ENCODE assay signal across 8 cellular contexts in the genomic region with DNA sequence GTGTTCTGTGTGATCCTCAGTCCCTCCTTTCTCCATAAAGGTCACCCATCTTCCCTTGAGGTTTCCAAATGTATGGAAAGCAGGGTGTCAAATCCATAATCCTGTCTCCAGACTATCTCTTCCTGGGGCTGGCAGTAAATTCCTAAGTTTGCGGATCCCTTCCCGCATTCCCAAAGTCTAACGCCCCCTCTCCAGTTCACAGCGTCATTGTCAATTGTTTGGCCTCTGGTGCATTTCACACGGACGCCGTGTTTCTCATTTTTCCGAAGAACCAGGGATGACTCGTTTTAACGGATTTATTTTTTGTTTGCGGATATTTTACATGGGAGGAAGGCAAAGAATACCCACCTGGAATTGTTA. TPM values are rescaled to one million over a fixed set of nuclear protein-coding genes. Genes with fewer than 3 reads are reported as not detected.
A peak's percentile ranks its signal among the peaks of the same experiment; 100 is the strongest.
DNase-seq lines count a peak whose midpoint lies in the region; ATAC-seq, FAIRE-seq and TF ChIP-seq lines count a peak whose summit lies in the region.

No MANE protein-coding gene starts in this region.

- H3K9me3 Mint-ChIP-seq in activated T-cell treated with anti-CD3 and anti-CD28 coated beads, Interleukin-2, amount 50 U/mL, for 4 hours, result peaks cover 25% of the 10 kb centered on the region
- peaks cover 4% of the 10 kb centered on the region for H3K9me3 Mint-ChIP-seq in memory B cell

- H3K4me3 Mint-ChIP-seq in activated T-cell treated with anti-CD3 and anti-CD28 coated beads, Interleukin-2, amount 50 U/mL, for 4 hours, result peak overlapping the region; percentile 74
- H3K4me3 Mint-ChIP-seq in memory B cell, result peak overlapping the region; percentile 77

- no peak for FAIRE-seq in bronchial epithelial cell (lab: Jason Lieb, UNC)

- H3K27ac Mint-ChIP-seq in memory B cell, result peak overlapping the region; percentile 82

- H3K4me3 ChIP-seq in bronchial epithelial cell (ENCODE audit: low read depth, low read length) (peak overlapping the region; percentile 53), thyroid gland (replicated peaks in 1 of 3) (peak overlapping the region; percentile 70 to 74 (median 72))

- ATAC-seq in activated T-cell treated with anti-CD3 and anti-CD28 coated beads, Interleukin-2, amount 50 U/mL, for 4 hours, result no peak
- no peak for ATAC-seq in memory B cell (ENCODE audit: low read depth)
- no peak for ATAC-seq in GM21515 (IDR thresholded peaks at IDR 0.05; ENCODE audit: unreplicated experiment)

- no peaks in the 10 kb centered on the region for H3K27me3 Mint-ChIP-seq in activated T-cell treated with anti-CD3 and anti-CD28 coated beads, Interleukin-2, amount 50 U/mL, for 4 hours (ENCODE audit: low read depth)
- no peaks in the 10 kb centered on the region for H3K27me3 Mint-ChIP-seq in memory B cell

- no peaks in the 10 kb centered on the region for H3K36me3 ChIP-seq in bronchial epithelial cell (ENCODE audit: control insufficient read depth, insufficient read depth, low read length)
- H3K36me3 ChIP-seq in thyroid gland, result no peaks in the 10 kb centered on the region

- peaks cover 25% of the 10 kb centered on the region for H3K36me3 Mint-ChIP-seq in activated T-cell treated with anti-CD3 and anti-CD28 coated beads, Interleukin-2, amount 50 U/mL, for 4 hours (ENCODE audit: insufficient read depth)
- peaks cover 21% of the 10 kb centered on the region for H3K36me3 Mint-ChIP-seq in memory B cell

- peaks cover 4 to 14% of the 10 kb centered on the region in 2 donors for H3K4me1 ChIP-seq in thyroid gland

- TF ChIP-seq POLR2A in thyroid gland (IDR thresholded peaks at IDR 0.05), result no peak

- WGBS in thyroid gland, 2 donors, result 6 to 8% methylated on average over 11 of the region's 11 CpGs

- peaks cover 25% of the 10 kb centered on the region for H3K4me1 Mint-ChIP-seq in activated T-cell treated with anti-CD3 and anti-CD28 coated beads, Interleukin-2, amount 50 U/mL, for 4 hours (ENCODE audit: low read depth)
- H3K4me1 Mint-ChIP-seq in memory B cell, result peaks cover 5% of the 10 kb centered on the region

- no peaks in the 10 kb centered on the region for H3K9me3 ChIP-seq in thyroid gland

- DNase-seq in activated T-cell treated with anti-CD3 and anti-CD28 coated beads, Interleukin-2, amount 50 U/mL, for 4 hours, result no peak
- DNase-seq in activated T-cell treated with anti-CD3 and anti-CD28 coated beads, Interleukin-2, amount 50 U/mL, for 48 hours, result no peak
- DNase-seq in bronchial epithelial cell (ENCODE audit: low read depth), result no peak
- no peak for DNase-seq in memory B cell (ENCODE audit: low spot score in 2 of 2)
- DNase-seq in thyroid gland, result no peak
- DNase-seq in NOMO-1 treated with DMSO at 0.1 percent for 48 hours (lab: John Stamatoyannopoulos, UW; ENCODE audit: unreplicated experiment), result no peak
- DNase-seq in NCI-H2196 treated with DMSO at 0.1 percent for 48 hours (lab: John Stamatoyannopoulos, UW; ENCODE audit: unreplicated experiment), result no peak

- TF ChIP-seq CTCF in bronchial epithelial cell (IDR thresholded peaks at IDR 0.05; ENCODE audit: insufficient read depth, low read length, severe bottlenecking) (no peak), thyroid gland (IDR thresholded peaks at IDR 0.05) (no peak)

- H3K27me3 ChIP-seq in bronchial epithelial cell (ENCODE audit: control insufficient read depth, insufficient read depth, low read length) (no peaks in the 10 kb centered on the region), thyroid gland (no peaks in the 10 kb centered on the region)

- intact Hi-C loops in thyroid gland (cut with DNase I), result no loop called here

- H3K27ac ChIP-seq in thyroid gland, result peak overlapping the region; percentile 61 to 86 (median 80)

RNA-seq across cellular contexts. Expression of a gene that starts 32.6 kb away (rescaled TPM):
- 10 to 100 TPM in 1 of 3 donors, 1 to 10 TPM in 2; 9.7 to 11.6 (median 9.8) TPM for total RNA-seq in activated T-cell treated with anti-CD3 and anti-CD28 coated beads, Interleukin-2, amount 50 U/mL, for 4 hours
- 4.5 and 5.9 TPM in 2 replicates for total RNA-seq in bronchial epithelial cell
- 10 to 100 TPM; 17.6 to 30.2 (median 19.1) TPM for total RNA-seq in thyroid gland

RNA-seq across cellular contexts. Expression of a gene that starts 38.9 kb away (rescaled TPM):
- total RNA-seq in activated T-cell treated with anti-CD3 and anti-CD28 coated beads, Interleukin-2, amount 50 U/mL, for 4 hours, result 1 to 10 TPM in 2 of 3 donors, under 1 TPM in 1; 0.98 to 1.6 (median 1.1) TPM
- 5.0 and 8.7 TPM in 2 replicates for total RNA-seq in bronchial epithelial cell
- total RNA-seq in thyroid gland, result 10 to 100 TPM in 3 of 4 donors, 1 to 10 TPM in 1; 5.5 to 12.2 (median 11.5) TPM

RNA-seq across cellular contexts. Expression of a gene that starts 55.3 kb away (rescaled TPM):
- total RNA-seq in activated T-cell treated with anti-CD3 and anti-CD28 coated beads, Interleukin-2, amount 50 U/mL, for 4 hours, result 1 to 10 TPM; 1.0 to 2.5 (median 1.2) TPM
- 3.2 and 5.2 TPM in 2 replicates for total RNA-seq in bronchial epithelial cell
- total RNA-seq in thyroid gland, result 1 to 10 TPM; 5.2 to 7.5 (median 6.2) TPM
